In genomic region chr1:226350504-226350865, GRCh38 we compare ENCODE assay signal across 19 cellular contexts. TPM values are rescaled to one million over a fixed set of nuclear protein-coding genes. Genes with fewer than 3 reads are reported as not detected.
DNase-seq lines count a peak whose midpoint lies in the region; ATAC-seq and TF ChIP-seq lines count a peak whose summit lies in the region.
"Had no signal": no experiment of that assay in that cellular context is flagged by ENCODE, and none has a peak within 500 bp of the region (broad histone marks: within the 10 kb centered on the region; RNA-seq: fewer than 3 reads in every experiment).

No MANE protein-coding gene starts in this region.

- no peaks in the 10 kb centered on the region for H3K9me2 ChIP-seq in DOHH2 (replicated peaks; ENCODE audit: control insufficient read depth, low read length)

- H3K27me3 Mint-ChIP-seq in activated B cell treated with CpG ODN at 0.5 μM for 24 hours (no peaks in the 10 kb centered on the region), neural crest cell (ENCODE audit: low read depth) (no peaks in the 10 kb centered on the region)
- H3K27me3 Mint-ChIP-seq: activated CD4-positive, alpha-beta T cell treated with anti-CD3 and anti-CD28 coated beads for 36 hours; activated naive CD8-positive, alpha-beta T cell treated with anti-CD3 and anti-CD28 coated beads, Interleukin-2, amount 50 U/mL, for 24 hours had no signal

- H3K4me3 ChIP-seq in DOHH2 (ENCODE audit: low read length), result peak overlapping the region; percentile 65
- H3K4me3 ChIP-seq: HAP-1, left ventricle myocardium inferior, sigmoid colon had no signal

- no peaks in the 10 kb centered on the region for H4K20me1 ChIP-seq in DOHH2 (ENCODE audit: control insufficient read depth, insufficient read depth, low read depth, low read length)

- peaks cover 51% of the 10 kb centered on the region for H3F3A ChIP-seq in DOHH2 (ENCODE audit: control insufficient read depth, insufficient read depth)

- peak; percentile 10 for ATAC-seq in HG02938 (IDR thresholded peaks at IDR 0.05; ENCODE audit: unreplicated experiment)
- ATAC-seq in activated B cell treated with CpG ODN at 0.5 μM for 24 hours (ENCODE audit: low read depth), result no peak
- ATAC-seq in GM18858 (IDR thresholded peaks at IDR 0.05; ENCODE audit: unreplicated experiment), result no peak
- ATAC-seq in HG02798 (IDR thresholded peaks at IDR 0.05; ENCODE audit: poor library complexity, unreplicated experiment), result no peak
- ATAC-seq: activated CD4-positive, alpha-beta T cell treated with anti-CD3 and anti-CD28 coated beads for 36 hours; activated naive CD8-positive, alpha-beta T cell treated with anti-CD3 and anti-CD28 coated beads, Interleukin-2, amount 50 U/mL, for 24 hours; naive thymus-derived CD8-positive, alpha-beta T cell had no signal

- H3K4me3 Mint-ChIP-seq in activated B cell treated with CpG ODN at 0.5 μM for 24 hours (no peak overlapping the region), neural crest cell (no peak overlapping the region)
- H3K4me3 Mint-ChIP-seq: activated CD4-positive, alpha-beta T cell treated with anti-CD3 and anti-CD28 coated beads for 36 hours; activated naive CD8-positive, alpha-beta T cell treated with anti-CD3 and anti-CD28 coated beads, Interleukin-2, amount 50 U/mL, for 24 hours; endodermal cell; naive thymus-derived CD8-positive, alpha-beta T cell had no signal

- no peaks in the 10 kb centered on the region for H3K9me3 Mint-ChIP-seq in activated B cell treated with CpG ODN at 0.5 μM for 24 hours
- H3K9me3 Mint-ChIP-seq in neural crest cell, result no peaks in the 10 kb centered on the region
- H3K9me3 Mint-ChIP-seq: activated naive CD8-positive, alpha-beta T cell treated with anti-CD3 and anti-CD28 coated beads, Interleukin-2, amount 50 U/mL, for 24 hours; endodermal cell; naive thymus-derived CD8-positive, alpha-beta T cell had no signal

- peak overlapping the region; percentile 98 for H3K27ac ChIP-seq in DOHH2 (ENCODE audit: low read depth, low read length)
- H3K27ac ChIP-seq: left ventricle myocardium inferior, sigmoid colon had no signal

- H3K9me3 ChIP-seq in DOHH2 (ENCODE audit: control insufficient read depth, insufficient read depth, low read length), result no peaks in the 10 kb centered on the region
- H3K9me3 ChIP-seq: HAP-1, left ventricle myocardium inferior, sigmoid colon had no signal

- H3K4me2 ChIP-seq in DOHH2 (ENCODE audit: low read length), result peak overlapping the region; percentile 85

- intact Hi-C loops in activated B cell treated with CpG ODN at 0.5 μM for 24 hours (cut with micrococcal nuclease), result no loop called here

- no peaks in the 10 kb centered on the region for H3K27me3 ChIP-seq in DOHH2 (ENCODE audit: control insufficient read depth, low read length)
- H3K27me3 ChIP-seq: sigmoid colon had no signal

- peaks cover 80% of the 10 kb centered on the region for H3K4me1 ChIP-seq in DOHH2 (ENCODE audit: control insufficient read depth, low read length)
- H3K4me1 ChIP-seq: HAP-1 had no signal

- H3K27ac Mint-ChIP-seq in activated B cell treated with CpG ODN at 0.5 μM for 24 hours (peak overlapping the region; percentile 68), neural crest cell (ENCODE audit: unreplicated experiment) (peak overlapping the region; percentile 53)
- H3K27ac Mint-ChIP-seq: activated CD4-positive, alpha-beta T cell treated with anti-CD3 and anti-CD28 coated beads for 36 hours; activated naive CD8-positive, alpha-beta T cell treated with anti-CD3 and anti-CD28 coated beads, Interleukin-2, amount 50 U/mL, for 24 hours had no signal

- H3K36me3 Mint-ChIP-seq in activated B cell treated with CpG ODN at 0.5 μM for 24 hours (ENCODE audit: low read depth), result peaks cover 3% of the 10 kb centered on the region
- H3K36me3 Mint-ChIP-seq in neural crest cell (ENCODE audit: low read depth), result peaks cover 1% of the 10 kb centered on the region
- H3K36me3 Mint-ChIP-seq: naive thymus-derived CD8-positive, alpha-beta T cell had no signal

- H3K79me2 ChIP-seq in DOHH2 (ENCODE audit: control insufficient read depth, low read length), result no peaks in the 10 kb centered on the region

- no peak for TF ChIP-seq CTCF in DOHH2 (IDR thresholded peaks at IDR 0.05; ENCODE audit: low read depth, low read length, poor library complexity, severe bottlenecking)
- TF ChIP-seq CTCF in activated B cell treated with CpG ODN at 0.5 μM for 24 hours (IDR thresholded peaks at IDR 0.05), result no peak
- TF ChIP-seq CTCF in neural crest cell (conservative IDR thresholded peaks at IDR 0.05), result no peak

- CTCF ChIA-PET in activated B cell treated with CpG ODN at 0.5 μM for 24 hours (lab: Charles Lee), result interaction anchor here (0.7 kb wide), 1 partner anchor 225 kb away, joined by 3 read pairs; no protein-coding TSS in a partner anchor

- peaks cover 22% of the 10 kb centered on the region for H3K36me3 ChIP-seq in DOHH2 (ENCODE audit: control insufficient read depth, low read length)
- H3K36me3 ChIP-seq: left ventricle myocardium inferior, sigmoid colon had no signal

- H3K4me1 Mint-ChIP-seq in activated B cell treated with CpG ODN at 0.5 μM for 24 hours, result peaks cover 45% of the 10 kb centered on the region
- H3K4me1 Mint-ChIP-seq in neural crest cell, result peaks cover 21% of the 10 kb centered on the region
- H3K4me1 Mint-ChIP-seq: activated CD4-positive, alpha-beta T cell treated with anti-CD3 and anti-CD28 coated beads for 36 hours had no signal

- DNase-seq in activated B cell treated with CpG ODN at 0.5 μM for 24 hours (no peak), neural crest cell (ENCODE audit: low read depth, low spot score) (no peak), SIG-M5 (lab: John Stamatoyannopoulos, UW) (no peak)
- DNase-seq in activated CD8-positive, alpha-beta memory T cell treated with anti-CD3 and anti-CD28 coated beads for 24 hours, result no peak
- DNase-seq: activated CD4-positive, alpha-beta T cell treated with anti-CD3 and anti-CD28 coated beads for 36 hours; activated naive CD8-positive, alpha-beta T cell treated with anti-CD3 and anti-CD28 coated beads, Interleukin-2, amount 50 U/mL, for 24 hours; central memory CD4-positive, alpha-beta T cell; DMS 273 treated with DMSO at 0.1 percent for 48 hours; endodermal cell; left ventricle myocardium inferior; naive thymus-derived CD8-positive, alpha-beta T cell; NCI-H187; sigmoid colon; stimulated activated CD4-positive, alpha-beta T cell treated with anti-CD3 and anti-CD28 coated beads, Interleukin-4, amount 100 ng/mL, for 4 hours had no signal

- POLR2A ChIA-PET in activated B cell treated with CpG ODN at 0.5 μM for 24 hours (lab: Charles Lee), result no interaction called here

RNA-seq across cellular contexts. Expression of gene LIN9, which starts 41.5 kb away (rescaled TPM):
- total RNA-seq in activated B cell treated with CpG ODN at 0.5 μM for 24 hours (3.5 and 4.5 TPM in 2 replicates), neural crest cell (14.0 and 14.8 TPM in 2 replicates)

RNA-seq across cellular contexts. Expression of gene PARP1, which starts 57.4 kb away (rescaled TPM):
- 232 and 260 TPM in 2 replicates for total RNA-seq in activated B cell treated with CpG ODN at 0.5 μM for 24 hours
- 313 and 329 TPM in 2 replicates for total RNA-seq in neural crest cell
